9 cellular contexts compared by ENCODE assay signal in the genomic region with DNA sequence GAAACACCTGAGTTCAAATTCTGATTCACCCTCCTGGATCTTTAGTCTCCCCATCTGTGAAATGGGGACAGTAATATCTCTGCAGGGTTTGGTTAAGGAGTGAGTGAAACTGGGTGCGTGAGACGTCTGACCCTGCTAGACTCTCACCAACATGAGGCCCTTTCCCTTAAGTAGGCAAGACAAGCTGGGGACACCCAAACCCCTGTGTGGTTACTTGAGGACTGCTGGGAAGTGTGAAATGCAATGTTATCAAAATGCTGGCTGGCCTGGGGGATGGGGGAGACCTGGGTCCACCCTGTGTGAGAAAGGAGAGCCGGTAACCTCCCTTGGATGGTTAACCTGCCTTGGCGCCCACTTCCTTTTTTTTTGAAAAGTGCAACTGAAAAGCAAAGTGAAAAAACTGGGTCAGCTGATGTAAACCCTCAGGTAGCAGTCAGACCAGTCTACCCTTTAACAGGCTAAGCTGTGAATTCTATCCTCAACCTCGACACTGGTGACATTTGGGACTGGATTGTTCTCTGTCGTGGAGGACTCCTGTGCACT.
DNase-seq lines count a peak whose midpoint lies in the region; ATAC-seq and TF ChIP-seq lines count a peak whose summit lies in the region.
"Had no signal": no experiment of that assay in that cellular context is flagged by ENCODE, and none has a peak within 500 bp of the region (broad histone marks: within the 10 kb centered on the region; RNA-seq: fewer than 3 reads in every experiment).

No MANE protein-coding gene starts in this region.

- peak; percentile 80 for DNase-seq in activated CD4-positive, alpha-beta T cell treated with anti-CD3 and anti-CD28 coated beads, Interleukin-2, amount 10 ng/mL, durations not matched to agents 24 days and 14 days
- no peak for DNase-seq in activated CD4-positive, alpha-beta T cell treated with anti-CD3 and anti-CD28 coated beads, Interleukin-2, amount 50 U/mL, for 4 hours
- DNase-seq in NB4 (ENCODE audit: low read depth) (peak; percentile 44), natural killer cell (peak; percentile 33), foreskin fibroblast (no peak), NCI-H2029 (lab: John Stamatoyannopoulos, UW) (no peak), NCI-H2107 (lab: John Stamatoyannopoulos, UW) (no peak)
- DNase-seq: uterus had no signal

- H3K36me3 Mint-ChIP-seq in activated CD4-positive, alpha-beta T cell treated with anti-CD3 and anti-CD28 coated beads, Interleukin-2, amount 10 ng/mL, durations not matched to agents 24 days and 14 days (ENCODE audit: low read depth): peaks cover 73% of the 10 kb centered on the region
- H3K36me3 Mint-ChIP-seq in natural killer cell: peaks cover 19% of the 10 kb centered on the region

- peaks cover 14% of the 10 kb centered on the region for H3K9me3 Mint-ChIP-seq in activated CD4-positive, alpha-beta T cell treated with anti-CD3 and anti-CD28 coated beads, Interleukin-2, amount 10 ng/mL, durations not matched to agents 24 days and 14 days
- peaks cover 0 to 11% of the 10 kb centered on the region in 2 donors for H3K9me3 Mint-ChIP-seq in natural killer cell

- peak; percentile 17 for TF ChIP-seq POLR2A in NB4 (IDR thresholded peaks at IDR 0.05; ENCODE audit: extremely low read depth, insufficient read length)

- peaks cover 26% of the 10 kb centered on the region for H3K4me1 Mint-ChIP-seq in activated CD4-positive, alpha-beta T cell treated with anti-CD3 and anti-CD28 coated beads, Interleukin-2, amount 10 ng/mL, durations not matched to agents 24 days and 14 days
- H3K4me1 Mint-ChIP-seq in natural killer cell: peaks cover 55 to 59% of the 10 kb centered on the region in 2 donors

- TF ChIP-seq CTCF in NB4 (IDR thresholded peaks at IDR 0.05; ENCODE audit: low read depth, low read length) (no peak), natural killer cell (IDR thresholded peaks at IDR 0.05) (no peak), foreskin fibroblast (IDR thresholded peaks at IDR 0.05; ENCODE audit: low read depth, low read length) (no peak)

- no peak overlapping the region for H3K4me3 ChIP-seq in NB4 (ENCODE audit: low read depth, low read length)
- no peak overlapping the region for H3K4me3 ChIP-seq in foreskin fibroblast (ENCODE audit: low read depth in 1 of 2, low read length in 2 of 2)
- H3K4me3 ChIP-seq: uterus had no signal

- H3K27ac Mint-ChIP-seq in activated CD4-positive, alpha-beta T cell treated with anti-CD3 and anti-CD28 coated beads, Interleukin-2, amount 10 ng/mL, durations not matched to agents 24 days and 14 days: peak overlapping the region; percentile 70
- H3K27ac Mint-ChIP-seq in natural killer cell: peak overlapping the region; percentile 77 to 92

- H3K27me3 Mint-ChIP-seq in activated CD4-positive, alpha-beta T cell treated with anti-CD3 and anti-CD28 coated beads, Interleukin-2, amount 10 ng/mL, durations not matched to agents 24 days and 14 days: no peaks in the 10 kb centered on the region
- H3K27me3 Mint-ChIP-seq in natural killer cell (ENCODE audit: low read depth in 2 of 2): no peaks in the 10 kb centered on the region

- intact Hi-C loops in activated CD4-positive, alpha-beta T cell treated with anti-CD3 and anti-CD28 coated beads, Interleukin-2, amount 10 ng/mL, durations not matched to agents 24 days and 14 days (cut with micrococcal nuclease): loop anchor here (5.0 kb wide), 2 partner anchors 80 to 110 kb away; partner anchors contain the start of genes ATG16L1 and INPP5D
- intact Hi-C loops in natural killer cell (cut with micrococcal nuclease): no loop called here

- peak; percentile 74 for ATAC-seq in HG02588 (IDR thresholded peaks at IDR 0.05; ENCODE audit: unreplicated experiment)
- ATAC-seq in natural killer cell: peak; percentile 69 to 80 (median 72)

- H3K4me3 Mint-ChIP-seq in activated CD4-positive, alpha-beta T cell treated with anti-CD3 and anti-CD28 coated beads, Interleukin-2, amount 10 ng/mL, durations not matched to agents 24 days and 14 days: peak overlapping the region; percentile 47
- H3K4me3 Mint-ChIP-seq in natural killer cell: peak overlapping the region; percentile 57

Comparison
In these comparisons a context has a peak if more than half of its experiments do, and no peak if none do; other contexts are left out.
1. DNase-seq: peak in activated CD4-positive, alpha-beta T cell treated with anti-CD3 and anti-CD28 coated beads, Interleukin-2, amount 10 ng/mL, durations not matched to agents 24 days and 14 days (single experiment), NB4 (single experiment) and natural killer cell (single experiment); none in activated CD4-positive, alpha-beta T cell treated with anti-CD3 and anti-CD28 coated beads, Interleukin-2, amount 50 U/mL, for 4 hours (0 of 2), foreskin fibroblast (0 of 2), NCI-H2029 (single experiment) and NCI-H2107 (single experiment).